17 cellular contexts compared by ENCODE assay signal in genomic region chr13:100461309-100462035, GRCh38.
DNase-seq lines count a peak whose midpoint lies in the region; ATAC-seq, FAIRE-seq and TF ChIP-seq lines count a peak whose summit lies in the region.
"Had no signal": no experiment of that assay in that cellular context is flagged by ENCODE, and none has a peak within 500 bp of the region (broad histone marks: within the 10 kb centered on the region; RNA-seq: fewer than 3 reads in every experiment).

No MANE protein-coding gene starts in this region.

- no peaks in the 10 kb centered on the region for H3K27me3 Mint-ChIP-seq in neural progenitor cell (ENCODE audit: insufficient read depth, low read depth)
- H3K27me3 Mint-ChIP-seq in activated T-cell treated with anti-CD3 and anti-CD28 coated beads, Interleukin-2, amount 50 U/mL, for 72 hours (ENCODE audit: low read depth): no peaks in the 10 kb centered on the region
- peaks cover 9% of the 10 kb centered on the region for H3K27me3 Mint-ChIP-seq in activated T-helper 2 cell treated with anti-CD3 and anti-CD28 coated beads, Interferon-gamma antibody, Interleukin-2, Interleukin-4, amounts not matched to agents 10 μg/mL and 5 μg/mL and 100 μg/mL, durations not matched to agents 14 hours and 24 hours and 36 hours (ENCODE audit: low read depth)
- H3K27me3 Mint-ChIP-seq: activated naive CD4-positive, alpha-beta T cell treated with anti-CD3 and anti-CD28 coated beads, Interleukin-2, amount 10 ng/mL, durations not matched to agents 7 days and 5 days; effector memory CD8-positive, alpha-beta T cell had no signal

- in situ Hi-C loops in K562 (cut with MboI): no loop called here

- FAIRE-seq in K562 (lab: Jason Lieb, UNC): no peak

- H3K9ac ChIP-seq in K562 (ENCODE audit: insufficient read depth in 1 of 2, low read depth in 2 of 2, low read length in 2 of 2): no peak overlapping the region
- H3K9ac ChIP-seq in neural progenitor cell: no peak overlapping the region

- H2AFZ ChIP-seq in K562 (ENCODE audit: low read depth, low read length) (no peak overlapping the region), neural progenitor cell (replicated peaks) (no peak overlapping the region)

- BruUV-seq in K562 (replicated peaks; lab: Mats Ljungman, UMichigan): no TSS peak

- no peak for TF ChIP-seq EP300 in K562 (IDR thresholded peaks at IDR 0.05; ENCODE audit: low read length)

- H3K79me2 ChIP-seq in K562 (ENCODE audit: control insufficient read depth, insufficient read depth, low read length): no peaks in the 10 kb centered on the region
- H3K79me2 ChIP-seq in neural progenitor cell (ENCODE audit: low read depth): no peaks in the 10 kb centered on the region

- H3K4me3 ChIP-seq in K562 (no peak overlapping the region), neural progenitor cell (peak overlapping the region; percentile 30)

- no peak for TF ChIP-seq RAD21 in K562 (CRISPR knock-in tag; conservative IDR thresholded peaks at IDR 0.05 in 1 of 2, IDR thresholded peaks at IDR 0.05 in 1 of 2)

- ATAC-seq in K562: no peak
- no peak for ATAC-seq in activated T-cell treated with anti-CD3 and anti-CD28 coated beads, Interleukin-2, amount 50 U/mL, for 72 hours (replicated peaks in 1 of 2)
- ATAC-seq: effector memory CD8-positive, alpha-beta T cell had no signal

- H3K27ac ChIP-seq in K562 (ENCODE audit: extremely low read depth, low read depth, low read length) (no peak overlapping the region), neural progenitor cell (peak overlapping the region; percentile 83)
- H3K27ac ChIP-seq: RWPE1 had no signal

- TF ChIP-seq CTCF in K562 (IDR thresholded peaks at IDR 0.05 in 2 of 3, conservative IDR thresholded peaks at IDR 0.05 in 1 of 3; ENCODE audit: insufficient read depth in 2 of 3, low read depth in 1 of 3, low read length in 3 of 3) (no peak), neural progenitor cell (IDR thresholded peaks at IDR 0.05) (no peak)

- CTCF ChIA-PET in K562 (lab: Yijun Ruan, JAX; ENCODE audit: low intra/inter-chr PET ratio): no interaction called here

- POLR2A ChIA-PET in K562 (lab: Yijun Ruan, JAX): no interaction called here

- H3K36me3 ChIP-seq in K562 (ENCODE audit: control insufficient read depth, insufficient read depth, low read length): no peaks in the 10 kb centered on the region
- no peaks in the 10 kb centered on the region for H3K36me3 ChIP-seq in neural progenitor cell

- H3K4me1 Mint-ChIP-seq in neural progenitor cell: peaks cover 25% of the 10 kb centered on the region
- H3K4me1 Mint-ChIP-seq in activated T-cell treated with anti-CD3 and anti-CD28 coated beads, Interleukin-2, amount 50 U/mL, for 72 hours (ENCODE audit: low read depth): no peaks in the 10 kb centered on the region
- peaks cover 4% of the 10 kb centered on the region for H3K4me1 Mint-ChIP-seq in activated T-helper 2 cell treated with anti-CD3 and anti-CD28 coated beads, Interferon-gamma antibody, Interleukin-2, Interleukin-4, amounts not matched to agents 10 μg/mL and 5 μg/mL and 100 μg/mL, durations not matched to agents 14 hours and 24 hours and 36 hours (ENCODE audit: low read depth)
- H3K4me1 Mint-ChIP-seq: activated naive CD4-positive, alpha-beta T cell treated with anti-CD3 and anti-CD28 coated beads, Interleukin-2, amount 10 ng/mL, durations not matched to agents 7 days and 5 days had no signal

- DNase-seq in NCI-H1417 (lab: John Stamatoyannopoulos, UW) (peak in 2 of 3 experiments; percentile 69 to 87), NCI-H1417 treated with DMSO at 0.1 percent for 48 hours (lab: John Stamatoyannopoulos, UW) (no peak), NCI-H345 (lab: John Stamatoyannopoulos, UW) (peak; percentile 78), K562 (ENCODE audit: extremely low read depth in 1 of 4, low spot score in 3 of 4) (no peak), neural progenitor cell (ENCODE audit: low spot score) (peak; percentile 78), AG08396 (ENCODE audit: low spot score) (no peak)
- DNase-seq in activated T-cell treated with anti-CD3 and anti-CD28 coated beads, Interleukin-2, amount 50 U/mL, for 72 hours: no peak
- no peak for DNase-seq in activated T-helper 2 cell treated with anti-CD3 and anti-CD28 coated beads, Interferon-gamma antibody, Interleukin-2, Interleukin-4, amounts not matched to agents 10 μg/mL and 5 μg/mL and 100 μg/mL, durations not matched to agents 14 hours and 24 hours and 36 hours (ENCODE audit: low spot score)
- DNase-seq: activated CD4-positive, alpha-beta T cell treated with anti-CD3 and anti-CD28 coated beads for 1 hour; activated CD8-positive, alpha-beta memory T cell treated with anti-CD3 and anti-CD28 coated beads, Interleukin-2, amount 50 U/mL, for 4 hours; activated naive CD4-positive, alpha-beta T cell treated with anti-CD3 and anti-CD28 coated beads, Interleukin-2, amount 10 ng/mL, durations not matched to agents 7 days and 5 days; CD4-positive, CD25-positive, alpha-beta regulatory T cell; effector memory CD8-positive, alpha-beta T cell; foreskin melanocyte; stimulated activated CD4-positive, alpha-beta T cell treated with anti-CD3 and anti-CD28 coated beads, Interleukin-1b, Interleukin-23, amount 100 ng/mL, for 48 hours had no signal

- H3K9me3 ChIP-seq in K562 (replicated peaks; ENCODE audit: control insufficient read depth, insufficient read depth, low read depth, low read length): no peaks in the 10 kb centered on the region
- no peaks in the 10 kb centered on the region for H3K9me3 ChIP-seq in neural progenitor cell (ENCODE audit: low read depth)

- peaks cover 12% of the 10 kb centered on the region for H3K36me3 Mint-ChIP-seq in neural progenitor cell
- H3K36me3 Mint-ChIP-seq in activated T-cell treated with anti-CD3 and anti-CD28 coated beads, Interleukin-2, amount 50 U/mL, for 72 hours (ENCODE audit: insufficient read depth in 2 of 2): no peaks in the 10 kb centered on the region
- no peaks in the 10 kb centered on the region for H3K36me3 Mint-ChIP-seq in activated T-helper 2 cell treated with anti-CD3 and anti-CD28 coated beads, Interferon-gamma antibody, Interleukin-2, Interleukin-4, amounts not matched to agents 10 μg/mL and 5 μg/mL and 100 μg/mL, durations not matched to agents 14 hours and 24 hours and 36 hours (ENCODE audit: low read depth)
- H3K36me3 Mint-ChIP-seq: activated naive CD4-positive, alpha-beta T cell treated with anti-CD3 and anti-CD28 coated beads, Interleukin-2, amount 10 ng/mL, durations not matched to agents 7 days and 5 days had no signal

- H3K9me1 ChIP-seq in K562 (ENCODE audit: control insufficient read depth, insufficient read depth, low read length): no peaks in the 10 kb centered on the region

- no peak overlapping the region for H3K4me3 Mint-ChIP-seq in neural progenitor cell
- H3K4me3 Mint-ChIP-seq in activated T-cell treated with anti-CD3 and anti-CD28 coated beads, Interleukin-2, amount 50 U/mL, for 72 hours: no peak overlapping the region
- H3K4me3 Mint-ChIP-seq in activated T-helper 2 cell treated with anti-CD3 and anti-CD28 coated beads, Interferon-gamma antibody, Interleukin-2, Interleukin-4, amounts not matched to agents 10 μg/mL and 5 μg/mL and 100 μg/mL, durations not matched to agents 14 hours and 24 hours and 36 hours (ENCODE audit: low read depth): no peak overlapping the region
- H3K4me3 Mint-ChIP-seq: activated naive CD4-positive, alpha-beta T cell treated with anti-CD3 and anti-CD28 coated beads, Interleukin-2, amount 10 ng/mL, durations not matched to agents 7 days and 5 days; CD4-positive, CD25-positive, alpha-beta regulatory T cell; effector memory CD8-positive, alpha-beta T cell; neural crest cell had no signal

- intact Hi-C loops in K562 (cut with micrococcal nuclease): no loop called here
- intact Hi-C loops in activated T-helper 2 cell treated with anti-CD3 and anti-CD28 coated beads, Interferon-gamma antibody, Interleukin-2, Interleukin-4, amounts not matched to agents 10 μg/mL and 5 μg/mL and 100 μg/mL, durations not matched to agents 14 hours and 24 hours and 36 hours (cut with micrococcal nuclease): no loop called here

- H3K4me1 ChIP-seq in K562 (replicated peaks in 1 of 2; ENCODE audit: control insufficient read depth in 2 of 2, insufficient read depth in 2 of 2, low read length in 2 of 2) (no peaks in the 10 kb centered on the region), neural progenitor cell (peaks cover 24% of the 10 kb centered on the region)

- H3K27ac Mint-ChIP-seq in neural progenitor cell: peak overlapping the region; percentile 27
- H3K27ac Mint-ChIP-seq in activated T-cell treated with anti-CD3 and anti-CD28 coated beads, Interleukin-2, amount 50 U/mL, for 72 hours: no peak overlapping the region
- no peak overlapping the region for H3K27ac Mint-ChIP-seq in activated T-helper 2 cell treated with anti-CD3 and anti-CD28 coated beads, Interferon-gamma antibody, Interleukin-2, Interleukin-4, amounts not matched to agents 10 μg/mL and 5 μg/mL and 100 μg/mL, durations not matched to agents 14 hours and 24 hours and 36 hours
- H3K27ac Mint-ChIP-seq: activated naive CD4-positive, alpha-beta T cell treated with anti-CD3 and anti-CD28 coated beads, Interleukin-2, amount 10 ng/mL, durations not matched to agents 7 days and 5 days; CD4-positive, CD25-positive, alpha-beta regulatory T cell; effector memory CD8-positive, alpha-beta T cell had no signal

- 29% methylated on average over 4 of the region's 5 CpGs for WGBS in K562 (ENCODE audit: insufficient coverage, low coverage, missing lambda C conversion rate)

- H3K4me2 ChIP-seq in K562 (ENCODE audit: insufficient read depth, low read length) (no peak overlapping the region), neural progenitor cell (peak overlapping the region; percentile 72)

- no peaks in the 10 kb centered on the region; a peak in 1 of 5 replicates for H3K27me3 ChIP-seq in K562 (ENCODE audit: control insufficient read depth in 2 of 2, insufficient read depth in 2 of 2, low read length in 2 of 2)
- H3K27me3 ChIP-seq in neural progenitor cell: no peaks in the 10 kb centered on the region

- no peaks in the 10 kb centered on the region for H4K20me1 ChIP-seq in K562 (replicated peaks; ENCODE audit: control insufficient read depth, insufficient read depth, low read length)
- H4K20me1 ChIP-seq in neural progenitor cell (ENCODE audit: low read depth): peaks cover 4% of the 10 kb centered on the region

- TF ChIP-seq POLR2A in K562 (conservative IDR thresholded peaks at IDR 0.05): no peak

- H3F3A ChIP-seq in neural progenitor cell (ENCODE audit: low read depth): peaks cover 13% of the 10 kb centered on the region

- H3K9me3 Mint-ChIP-seq in neural progenitor cell: peaks cover 7% of the 10 kb centered on the region
- no peaks in the 10 kb centered on the region for H3K9me3 Mint-ChIP-seq in activated T-cell treated with anti-CD3 and anti-CD28 coated beads, Interleukin-2, amount 50 U/mL, for 72 hours
- H3K9me3 Mint-ChIP-seq in activated T-helper 2 cell treated with anti-CD3 and anti-CD28 coated beads, Interferon-gamma antibody, Interleukin-2, Interleukin-4, amounts not matched to agents 10 μg/mL and 5 μg/mL and 100 μg/mL, durations not matched to agents 14 hours and 24 hours and 36 hours: no peaks in the 10 kb centered on the region
- H3K9me3 Mint-ChIP-seq: effector memory CD8-positive, alpha-beta T cell had no signal

TF ChIP-seq in K562, 482 proteins besides CTCF, POLR2A, EP300 and RAD21 (continues in another document):
- no peak for TF ChIP-seq CC2D1A (IDR thresholded peaks at IDR 0.05)
- TF ChIP-seq POLR2AphosphoS5 (IDR thresholded peaks at IDR 0.05; ENCODE audit: control insufficient read depth, insufficient read depth, low read depth, low read length): no peak
- TF ChIP-seq ZNF764 (CRISPR knock-in tag; IDR thresholded peaks at IDR 0.05; ENCODE audit: low read depth): no peak

Comparison
In these comparisons a context has a peak if more than half of its experiments do, and no peak if none do; other contexts are left out.
1. DNase-seq: peak in NCI-H1417 (2 of 3), NCI-H345 (single experiment) and neural progenitor cell (single experiment); none in NCI-H1417 treated with DMSO at 0.1 percent for 48 hours (single experiment), K562 (0 of 4), AG08396 (single experiment), activated T-cell treated with anti-CD3 and anti-CD28 coated beads, Interleukin-2, amount 50 U/mL, for 72 hours (0 of 2) and activated T-helper 2 cell treated with anti-CD3 and anti-CD28 coated beads, Interferon-gamma antibody, Interleukin-2, Interleukin-4, amounts not matched to agents 10 μg/mL and 5 μg/mL and 100 μg/mL, durations not matched to agents 14 hours and 24 hours and 36 hours (single experiment).